ENCODE assay signal across 32 cellular contexts in genomic region chr7:129013048-129013721, GRCh38. TPM values are rescaled to one million over a fixed set of nuclear protein-coding genes. Genes with fewer than 3 reads are reported as not detected.
DNase-seq lines count a peak whose midpoint lies in the region; ATAC-seq and TF ChIP-seq lines count a peak whose summit lies in the region.
"Had no signal": no experiment of that assay in that cellular context is flagged by ENCODE, and none has a peak within 500 bp of the region (broad histone marks: within the 10 kb centered on the region; RNA-seq: fewer than 3 reads in every experiment).

No MANE protein-coding gene starts in this region.

- no peaks in the 10 kb centered on the region for H3K27me3 Mint-ChIP-seq in Calu3 (ENCODE audit: unreplicated experiment)
- H3K27me3 Mint-ChIP-seq in activated naive CD4-positive, alpha-beta T cell treated with anti-CD3 and anti-CD28 coated beads for 36 hours (ENCODE audit: low read depth), result no peaks in the 10 kb centered on the region
- H3K27me3 Mint-ChIP-seq: activated T-cell treated with anti-CD3 and anti-CD28 coated beads, Interleukin-2, amount 50 U/mL, for 24 hours had no signal

- H3K9me3 Mint-ChIP-seq in Calu3 (ENCODE audit: low read depth, unreplicated experiment), result no peaks in the 10 kb centered on the region
- no peaks in the 10 kb centered on the region for H3K9me3 Mint-ChIP-seq in activated naive CD4-positive, alpha-beta T cell treated with anti-CD3 and anti-CD28 coated beads for 36 hours
- H3K9me3 Mint-ChIP-seq: activated T-cell treated with anti-CD3 and anti-CD28 coated beads, Interleukin-2, amount 50 U/mL, for 24 hours; HFFc6; neural progenitor cell had no signal

- TF ChIP-seq CTCF in Calu3 (IDR thresholded peaks at IDR 0.05; ENCODE audit: unreplicated experiment), result no peak
- TF ChIP-seq CTCF in HEK293 (tag by site-specific recombination; IDR thresholded peaks at IDR 0.05), result no peak
- no peak for TF ChIP-seq CTCF in GM10248 (IDR thresholded peaks at IDR 0.05; ENCODE audit: control extremely low read depth, extremely low read depth, low read depth, missing control alignments)

- no peaks in the 10 kb centered on the region for H3K4me1 ChIP-seq in HEK293 (ENCODE audit: control insufficient read depth, insufficient read depth, low read length)
- H3K4me1 ChIP-seq: neural progenitor cell, right atrium auricular region had no signal

- H3K27ac Mint-ChIP-seq in Calu3 (ENCODE audit: unreplicated experiment), result peak overlapping the region; percentile 43
- no peak overlapping the region for H3K27ac Mint-ChIP-seq in activated naive CD4-positive, alpha-beta T cell treated with anti-CD3 and anti-CD28 coated beads for 36 hours
- H3K27ac Mint-ChIP-seq: activated T-cell treated with anti-CD3 and anti-CD28 coated beads, Interleukin-2, amount 50 U/mL, for 24 hours; HFFc6; neural progenitor cell had no signal

- no TSS peak for BruUV-seq in Calu3 (replicated peaks; lab: Mats Ljungman, UMichigan)

- H3K27ac ChIP-seq in HEK293 (ENCODE audit: extremely low read depth, low read depth, low read length), result no peak overlapping the region
- H3K27ac ChIP-seq: BLaER1, coronary artery, neural progenitor cell, right atrium auricular region, stomach, tibial nerve had no signal

- peak; percentile 48 for ATAC-seq in left lobe of liver

- H3K4me3 Mint-ChIP-seq in Calu3 (ENCODE audit: low read depth, unreplicated experiment), result no peak overlapping the region
- H3K4me3 Mint-ChIP-seq in activated naive CD4-positive, alpha-beta T cell treated with anti-CD3 and anti-CD28 coated beads for 36 hours, result no peak overlapping the region
- H3K4me3 Mint-ChIP-seq: activated T-cell treated with anti-CD3 and anti-CD28 coated beads, Interleukin-2, amount 50 U/mL, for 24 hours; HFFc6; neural progenitor cell had no signal

- no peaks in the 10 kb centered on the region for H3K4me1 Mint-ChIP-seq in Calu3 (ENCODE audit: low read depth, unreplicated experiment)
- peaks cover 28% of the 10 kb centered on the region for H3K4me1 Mint-ChIP-seq in activated naive CD4-positive, alpha-beta T cell treated with anti-CD3 and anti-CD28 coated beads for 36 hours (ENCODE audit: low read depth)
- H3K4me1 Mint-ChIP-seq: neural progenitor cell had no signal

- peaks cover 13% of the 10 kb centered on the region for H3K36me3 Mint-ChIP-seq in Calu3 (ENCODE audit: insufficient read depth, unreplicated experiment)
- H3K36me3 Mint-ChIP-seq in activated naive CD4-positive, alpha-beta T cell treated with anti-CD3 and anti-CD28 coated beads for 36 hours (ENCODE audit: low read depth), result peaks cover 27% of the 10 kb centered on the region

- no peak overlapping the region for H3K4me3 ChIP-seq in HEK293 (ENCODE audit: low read depth, low read length)
- H3K4me3 ChIP-seq: BLaER1, coronary artery, neural progenitor cell, right atrium auricular region, stomach, tibial nerve had no signal

- POLR2A ChIA-PET in HEK293 (lab: Yijun Ruan, JAX), result no interaction called here
- POLR2A ChIA-PET in GM10248 (lab: Yijun Ruan, JAX), result no interaction called here

- CTCF ChIA-PET in Calu3 (lab: Charles Lee), result no interaction called here
- CTCF ChIA-PET in HEK293 (lab: Yijun Ruan, JAX), result interaction anchor here (0.5 to 0.7 kb wide), 3 partner anchors 10 to 129 kb away, joined by 4 read pairs; no protein-coding TSS in a partner anchor
- CTCF ChIA-PET in GM10248 (lab: Yijun Ruan, JAX), result interaction anchor here (0.8 kb wide), 1 partner anchor 79 kb away, joined by 3 read pairs; no protein-coding TSS in a partner anchor
- CTCF ChIA-PET in activated naive CD4-positive, alpha-beta T cell treated with anti-CD3 and anti-CD28 coated beads for 36 hours (lab: Charles Lee), result no interaction called here

- H3K36me3 ChIP-seq in HEK293 (ENCODE audit: control insufficient read depth in 2 of 2, insufficient read depth in 1 of 2, low read length in 2 of 2), result peaks cover 26 to 35% of the 10 kb centered on the region in 2 experiments

- DNase-seq in Calu3 (no peak), SIG-M5 (lab: John Stamatoyannopoulos, UW) (peak; percentile 36), left lobe of liver (ENCODE audit: low spot score) (no peak), NCI-H524 (lab: John Stamatoyannopoulos, UW) (no peak), NCI-H510A (lab: John Stamatoyannopoulos, UW) (no peak), GM10248 (ENCODE audit: extremely low spot score) (no peak)
- no peak for DNase-seq in activated naive CD4-positive, alpha-beta T cell treated with anti-CD3 and anti-CD28 coated beads for 36 hours
- DNase-seq: activated CD4-positive, alpha-beta T cell treated with anti-CD3 and anti-CD28 coated beads, Interleukin-2, amount 50 U/mL, for 1 hour; activated CD4-positive, CD25-positive, alpha-beta regulatory T cell; activated gamma-delta T cell; activated T-cell treated with anti-CD3 and anti-CD28 coated beads, Interleukin-2, amount 50 U/mL, for 24 hours; caudate nucleus; COR-L47; DMS53; effector CD8-positive, alpha-beta T cell; GOT3; HFFc6; hypothalamus; IMR-90; mesendoderm; NCI-H1105 treated with DMSO at 0.1 percent for 48 hours; NCI-H187 treated with DMSO at 0.1 percent for 48 hours; NCI-H526 treated with DMSO at 0.1 percent for 48 hours; stimulated activated CD4-positive, alpha-beta T cell treated with anti-CD3 and anti-CD28 coated beads, Interleukin-1b, Interleukin-23, amount 100 ng/mL, for 48 hours; stomach; T-helper 1 cell had no signal

- intact Hi-C loops in Calu3 (cut with micrococcal nuclease; ENCODE audit: unreplicated experiment), result no loop called here
- intact Hi-C loops in activated naive CD4-positive, alpha-beta T cell treated with anti-CD3 and anti-CD28 coated beads for 36 hours (cut with micrococcal nuclease), result no loop called here

- no peaks in the 10 kb centered on the region for H3K9me3 ChIP-seq in HEK293 (ENCODE audit: control insufficient read depth, insufficient read depth, low read depth, low read length)
- H3K9me3 ChIP-seq: BLaER1, right atrium auricular region, stomach, tibial nerve had no signal

TF ChIP-seq in HEK293, 187 proteins besides CTCF, POLR2A, EP300 and RAD21:
- peak; percentile 31; the same call in 1 of the 2 replicates for TF ChIP-seq ZNF600 (tag by site-specific recombination; IDR thresholded peaks at IDR 0.05)
- no peak for TF ChIP-seq ZSCAN4 (tag by site-specific recombination; IDR thresholded peaks at IDR 0.05)

RNA-seq across cellular contexts. Expression of gene TNPO3, which starts 41.7 kb away (rescaled TPM):
- total RNA-seq in Calu3 (2022) (43.6 and 47.1 TPM in 2 replicates), left lobe of liver (16.6 TPM)
- total RNA-seq in activated naive CD4-positive, alpha-beta T cell treated with anti-CD3 and anti-CD28 coated beads for 36 hours, result 10 to 100 TPM; 65.7 to 66.4 TPM

Comparison
In these comparisons a context has a peak if more than half of its experiments do, and no peak if none do; other contexts are left out.
1. CTCF ChIA-PET loops: an anchor here in HEK293 (0.5 to 0.7 kb wide) and GM10248 (0.8 kb wide); none called in Calu3 and activated naive CD4-positive, alpha-beta T cell treated with anti-CD3 and anti-CD28 coated beads for 36 hours.